11 cellular contexts compared by ENCODE assay signal in genomic region chr2:8582850-8583399, GRCh38.
DNase-seq lines count a peak whose midpoint lies in the region; ATAC-seq and TF ChIP-seq lines count a peak whose summit lies in the region.
"Had no signal": no experiment of that assay in that cellular context is flagged by ENCODE, and none has a peak within 500 bp of the region (broad histone marks: within the 10 kb centered on the region; RNA-seq: fewer than 3 reads in every experiment).

No MANE protein-coding gene starts in this region.

- peaks cover 75 to 99% (median 90%) of the 10 kb centered on the region in 10 experiments for H3K4me1 ChIP-seq in BLaER1 treated with 17β-estradiol and CSF1 and Interleukin-3, amounts not matched to agents 10 nM and 100 nM
- peaks cover 31% of the 10 kb centered on the region for H3K4me1 ChIP-seq in Karpas-422 (ENCODE audit: low read length)
- H3K4me1 ChIP-seq in heart right ventricle: peaks cover 2 to 36% (median 21%) of the 10 kb centered on the region in 9 donors
- H3K4me1 ChIP-seq: BE2C had no signal

- H3K9ac ChIP-seq in BLaER1 treated with 17β-estradiol and CSF1 and Interleukin-3, amounts not matched to agents 10 nM and 100 nM: peak overlapping the region in 9 of 11 experiments; percentile 17 to 70 (median 40); a peak in 14 of 22 replicates
- peak overlapping the region; percentile 67 for H3K9ac ChIP-seq in Karpas-422 (ENCODE audit: low read length)

- no peaks in the 10 kb centered on the region for H3K36me3 Mint-ChIP-seq in osteocyte (ENCODE audit: unreplicated experiment)

- H3K79me2 ChIP-seq in Karpas-422 (ENCODE audit: low read length): no peaks in the 10 kb centered on the region

- H3K9me3 ChIP-seq in BLaER1 treated with 17β-estradiol and CSF1 and Interleukin-3, amounts not matched to agents 10 nM and 100 nM (replicated peaks in 1 of 11): no peaks in the 10 kb centered on the region
- H3K9me3 ChIP-seq in Karpas-422 (ENCODE audit: low read length) (no peaks in the 10 kb centered on the region), heart right ventricle (no peaks in the 10 kb centered on the region)
- H3K9me3 ChIP-seq: BE2C, gastrocnemius medialis had no signal

- intact Hi-C loops in heart right ventricle (cut with DNase I): loop anchor here in 5 of 10 donors (5.0 to 10.0 kb wide), 2 partner anchors 92 to 94 kb away; no protein-coding TSS in a partner anchor

- H3K27ac ChIP-seq in BLaER1 treated with 17β-estradiol and CSF1 and Interleukin-3, amounts not matched to agents 10 nM and 100 nM: peak overlapping the region in 10 of 11 experiments; percentile 5 to 82 (median 69); a peak in 19 of 22 replicates
- H3K27ac ChIP-seq in Karpas-422 (ENCODE audit: low read length) (no peak overlapping the region), heart right ventricle (peak overlapping the region in 8 of 10 donors; percentile 3 to 83 (median 57))

- peaks cover 3% of the 10 kb centered on the region for H3K27me3 Mint-ChIP-seq in osteocyte (ENCODE audit: unreplicated experiment)

- peak in 1 of 8 donors; percentile 28 for ATAC-seq in heart right ventricle

- peak overlapping the region; percentile 83 to 98 (median 95) for H3K4me2 ChIP-seq in BLaER1 treated with 17β-estradiol and CSF1 and Interleukin-3, amounts not matched to agents 10 nM and 100 nM
- H3K4me2 ChIP-seq in Karpas-422 (ENCODE audit: low read depth, low read length, poor library complexity, severe bottlenecking): peak overlapping the region; percentile 68

- DNase-seq in Karpas-422: no peak
- no peak for DNase-seq in heart right ventricle
- DNase-seq in osteocyte (ENCODE audit: extremely low spot score, unreplicated experiment): peak; percentile 51
- no peak for DNase-seq in HuH-7 (ENCODE audit: low spot score)
- no peak for DNase-seq in NCI-H1092 (lab: John Stamatoyannopoulos, UW)
- DNase-seq in foreskin melanocyte: no peak
- no peak for DNase-seq in retina
- DNase-seq: BE2C, NCI-H510A treated with DMSO at 0.1 percent for 48 hours had no signal

- no peak overlapping the region; a peak in 1 of 20 replicates for H3K4me3 ChIP-seq in BLaER1 treated with 17β-estradiol and CSF1 and Interleukin-3, amounts not matched to agents 10 nM and 100 nM
- H3K4me3 ChIP-seq in Karpas-422 (ENCODE audit: low read length): peak overlapping the region; percentile 62
- H3K4me3 ChIP-seq in heart right ventricle: peak overlapping the region in 1 of 10 donors; percentile 15

- WGBS in heart right ventricle, 2 donors: 84 to 87% methylated on average over 13 of the region's 13 CpGs

- H3K27me3 ChIP-seq in BLaER1 treated with 17β-estradiol and CSF1 and Interleukin-3, amounts not matched to agents 10 nM and 100 nM: peaks cover 0 to 13% (median 0%) of the 10 kb centered on the region in 11 experiments; a peak in 6 of 22 replicates
- H3K27me3 ChIP-seq in Karpas-422 (ENCODE audit: low read length) (no peaks in the 10 kb centered on the region), heart right ventricle (no peaks in the 10 kb centered on the region)
- H3K27me3 ChIP-seq: BE2C, gastrocnemius medialis had no signal

- H3K36me3 ChIP-seq in BLaER1 treated with 17β-estradiol and CSF1 and Interleukin-3, amounts not matched to agents 10 nM and 100 nM: no peaks in the 10 kb centered on the region
- H3K36me3 ChIP-seq in Karpas-422 (ENCODE audit: insufficient read depth, low read length): no peaks in the 10 kb centered on the region
- H3K36me3 ChIP-seq in heart right ventricle: no peaks in the 10 kb centered on the region
- H3K36me3 ChIP-seq: BE2C, gastrocnemius medialis had no signal

- H3K4me3 Mint-ChIP-seq in osteocyte (ENCODE audit: unreplicated experiment): no peak overlapping the region

- H3K9me3 Mint-ChIP-seq in osteocyte (ENCODE audit: unreplicated experiment): no peaks in the 10 kb centered on the region

- H2AFZ ChIP-seq in Karpas-422 (ENCODE audit: low read length): peak overlapping the region; percentile 36; the same call in 1 of the 2 replicates

- peaks cover 6% of the 10 kb centered on the region for H3K4me1 Mint-ChIP-seq in osteocyte (ENCODE audit: unreplicated experiment)

- H3K27ac Mint-ChIP-seq in osteocyte (ENCODE audit: unreplicated experiment): no peak overlapping the region

- H3K9me2 ChIP-seq in Karpas-422 (replicated peaks; ENCODE audit: insufficient read depth, low read length): no peaks in the 10 kb centered on the region

- H4K20me1 ChIP-seq in BLaER1 treated with 17β-estradiol and CSF1 and Interleukin-3, amounts not matched to agents 10 nM and 100 nM: no peaks in the 10 kb centered on the region
- H4K20me1 ChIP-seq in Karpas-422 (ENCODE audit: insufficient read depth, low read depth, low read length): no peaks in the 10 kb centered on the region

- TF ChIP-seq CTCF in heart right ventricle (IDR thresholded peaks at IDR 0.05): no peak
- no peak for TF ChIP-seq CTCF in osteocyte (IDR thresholded peaks at IDR 0.05)
